In the genomic region with DNA sequence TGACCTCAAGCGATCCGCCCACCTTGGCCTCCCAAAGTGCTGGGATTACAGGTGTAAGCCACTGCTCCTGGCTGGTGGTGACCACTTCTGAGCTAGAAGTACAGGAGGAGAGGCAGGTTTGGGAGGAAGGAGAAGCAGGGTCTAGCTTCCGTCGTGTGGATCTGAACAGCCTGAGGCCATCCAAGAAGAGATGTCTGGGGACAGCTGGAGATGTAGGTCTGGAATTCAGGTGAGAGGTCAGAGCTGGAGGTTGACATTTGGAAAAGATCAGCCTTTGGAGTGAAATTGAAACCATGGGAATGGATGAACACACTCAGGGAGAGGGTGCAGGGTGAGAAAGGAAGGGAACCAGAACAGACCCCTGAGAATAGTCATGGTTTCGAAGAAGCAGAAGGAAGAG, we compare ENCODE assay signal across 30 cellular contexts. TPM values are rescaled to one million over a fixed set of nuclear protein-coding genes. Genes with fewer than 3 reads are reported as not detected.
"Had no signal": no experiment of that assay in that cellular context is flagged by ENCODE, and none has a peak within 500 bp of the region (broad histone marks: within the 10 kb centered on the region; RNA-seq: fewer than 3 reads in every experiment).

No MANE protein-coding gene starts in this region.

- H3K27me3 ChIP-seq: ascending aorta, breast epithelium, cardiac muscle cell, colonic mucosa had no signal

- H3K9me3 Mint-ChIP-seq: activated CD4-positive, alpha-beta memory T cell treated with anti-CD3 and anti-CD28 coated beads for 36 hours; activated CD4-positive, alpha-beta T cell treated with anti-CD3 and anti-CD28 coated beads, Interleukin-2, amount 10 ng/mL, durations not matched to agents 24 days and 14 days; activated naive CD4-positive, alpha-beta T cell treated with anti-CD3 and anti-CD28 coated beads for 36 hours; activated naive CD4-positive, alpha-beta T cell treated with anti-CD3 and anti-CD28 coated beads, Interleukin-2, amount 50 U/mL, for 24 hours; activated naive CD8-positive, alpha-beta T cell treated with anti-CD3 and anti-CD28 coated beads, Interleukin-2, amount 10 ng/mL, durations not matched to agents 7 days and 5 days; activated T-helper 1 cell treated with anti-CD3 and anti-CD28 coated beads, Interleukin-12 subunit alpha, Interleukin-12 subunit beta, Interleukin-2, Interleukin-4 antibody, amounts not matched to agents 30 ng/mL and 10 ng/mL and 1 ng/mL, durations not matched to agents 14 hours and 24 hours and 36 hours; activated T-helper 2 cell treated with anti-CD3 and anti-CD28 coated beads, Interferon-gamma antibody, Interleukin-2, Interleukin-4, amounts not matched to agents 10 μg/mL and 5 μg/mL and 100 μg/mL, durations not matched to agents 14 hours and 24 hours and 36 hours had no signal

- H3K27ac ChIP-seq: ascending aorta, breast epithelium, cardiac muscle cell, colonic mucosa, epithelial cell of prostate had no signal

- ATAC-seq: activated CD4-positive, alpha-beta T cell treated with anti-CD3 and anti-CD28 coated beads for 36 hours; activated CD8-positive, alpha-beta memory T cell treated with anti-CD3 and anti-CD28 coated beads, Interleukin-2, amount 10 ng/mL, durations not matched to agents 7 days and 5 days; activated CD8-positive, alpha-beta T cell treated with anti-CD3 and anti-CD28 coated beads, Interleukin-2, amount 10 ng/mL, durations not matched to agents 7 days and 5 days; T-helper 17 cell had no signal

- DNase-seq: activated CD4-positive, alpha-beta memory T cell treated with anti-CD3 and anti-CD28 coated beads for 36 hours; activated CD4-positive, alpha-beta T cell treated with anti-CD3 and anti-CD28 coated beads for 36 hours; activated CD4-positive, alpha-beta T cell treated with anti-CD3 and anti-CD28 coated beads, Interleukin-2, amount 10 ng/mL, durations not matched to agents 24 days and 14 days; activated CD4-positive, CD25-positive, alpha-beta regulatory T cell; activated CD4-positive, CD25-positive, alpha-beta regulatory T cell treated with anti-CD3 and anti-CD28 coated beads, Interleukin-2, amount 50 U/mL, for 72 hours; activated CD8-positive, alpha-beta memory T cell treated with anti-CD3 and anti-CD28 coated beads, Interleukin-2, amount 10 ng/mL, durations not matched to agents 7 days and 5 days; activated CD8-positive, alpha-beta memory T cell treated with anti-CD3 and anti-CD28 coated beads, Interleukin-2, amount 50 U/mL, for 4 hours; activated CD8-positive, alpha-beta T cell treated with anti-CD3 and anti-CD28 coated beads, Interleukin-2, amount 10 ng/mL, durations not matched to agents 7 days and 5 days; activated effector memory CD4-positive, alpha-beta T cell treated with anti-CD3 and anti-CD28 coated beads, Interleukin-2, amount 50 U/mL, for 16 hours; activated naive CD4-positive, alpha-beta T cell treated with anti-CD3 and anti-CD28 coated beads for 36 hours; activated naive CD8-positive, alpha-beta T cell treated with anti-CD3 and anti-CD28 coated beads, Interleukin-2, amount 10 ng/mL, durations not matched to agents 7 days and 5 days; activated T-cell treated with anti-CD3 and anti-CD28 coated beads, Interleukin-2, amount 50 U/mL, for 1 hour; activated T-cell treated with anti-CD3 and anti-CD28 coated beads, Interleukin-2, amount 50 U/mL, for 48 hours; central memory CD4-positive, alpha-beta T cell; cerebellar nuclear complex; colonic mucosa; effector CD8-positive, alpha-beta T cell; foreskin fibroblast; T-helper 1 cell; T-helper 17 cell had no signal

- H3K4me1 Mint-ChIP-seq: activated CD4-positive, alpha-beta T cell treated with anti-CD3 and anti-CD28 coated beads for 36 hours; activated CD4-positive, alpha-beta T cell treated with anti-CD3 and anti-CD28 coated beads, Interleukin-2, amount 10 ng/mL, durations not matched to agents 24 days and 14 days; activated CD8-positive, alpha-beta memory T cell treated with anti-CD3 and anti-CD28 coated beads, Interleukin-2, amount 10 ng/mL, durations not matched to agents 7 days and 5 days; activated naive CD4-positive, alpha-beta T cell treated with anti-CD3 and anti-CD28 coated beads, Interleukin-2, amount 50 U/mL, for 24 hours; activated naive CD8-positive, alpha-beta T cell treated with anti-CD3 and anti-CD28 coated beads, Interleukin-2, amount 10 ng/mL, durations not matched to agents 7 days and 5 days; T-helper 17 cell had no signal

- H3K9me3 ChIP-seq: ascending aorta, breast epithelium, colonic mucosa had no signal

- H3K36me3 Mint-ChIP-seq: activated CD4-positive, alpha-beta memory T cell treated with anti-CD3 and anti-CD28 coated beads for 36 hours; activated CD8-positive, alpha-beta memory T cell treated with anti-CD3 and anti-CD28 coated beads, Interleukin-2, amount 10 ng/mL, durations not matched to agents 7 days and 5 days; activated naive CD4-positive, alpha-beta T cell treated with anti-CD3 and anti-CD28 coated beads, Interleukin-2, amount 50 U/mL, for 24 hours; activated naive CD8-positive, alpha-beta T cell treated with anti-CD3 and anti-CD28 coated beads, Interleukin-2, amount 10 ng/mL, durations not matched to agents 7 days and 5 days; brain had no signal

- H3K4me1 ChIP-seq: colonic mucosa had no signal

- H3K4me3 Mint-ChIP-seq: activated CD4-positive, alpha-beta memory T cell treated with anti-CD3 and anti-CD28 coated beads for 36 hours; activated CD4-positive, alpha-beta T cell treated with anti-CD3 and anti-CD28 coated beads for 36 hours; activated CD4-positive, alpha-beta T cell treated with anti-CD3 and anti-CD28 coated beads, Interleukin-2, amount 10 ng/mL, durations not matched to agents 24 days and 14 days; activated CD8-positive, alpha-beta memory T cell treated with anti-CD3 and anti-CD28 coated beads, Interleukin-2, amount 10 ng/mL, durations not matched to agents 7 days and 5 days; activated CD8-positive, alpha-beta T cell treated with anti-CD3 and anti-CD28 coated beads, Interleukin-2, amount 10 ng/mL, durations not matched to agents 7 days and 5 days; activated naive CD4-positive, alpha-beta T cell treated with anti-CD3 and anti-CD28 coated beads for 36 hours; activated naive CD4-positive, alpha-beta T cell treated with anti-CD3 and anti-CD28 coated beads, Interleukin-2, amount 50 U/mL, for 24 hours; activated naive CD8-positive, alpha-beta T cell treated with anti-CD3 and anti-CD28 coated beads, Interleukin-2, amount 10 ng/mL, durations not matched to agents 7 days and 5 days; activated T-helper 1 cell treated with anti-CD3 and anti-CD28 coated beads, Interleukin-12 subunit alpha, Interleukin-12 subunit beta, Interleukin-2, Interleukin-4 antibody, amounts not matched to agents 30 ng/mL and 10 ng/mL and 1 ng/mL, durations not matched to agents 14 hours and 24 hours and 36 hours; brain; T-helper 17 cell had no signal

- H3K36me3 ChIP-seq: ascending aorta, breast epithelium, cardiac muscle cell, colonic mucosa had no signal

- H3K4me3 ChIP-seq: ascending aorta, breast epithelium, cardiac muscle cell, colonic mucosa had no signal

- H3K27me3 Mint-ChIP-seq: activated naive CD4-positive, alpha-beta T cell treated with anti-CD3 and anti-CD28 coated beads, Interleukin-2, amount 50 U/mL, for 24 hours had no signal

- H3K27ac Mint-ChIP-seq: activated CD4-positive, alpha-beta memory T cell treated with anti-CD3 and anti-CD28 coated beads for 36 hours; activated CD4-positive, alpha-beta T cell treated with anti-CD3 and anti-CD28 coated beads for 36 hours; activated CD4-positive, alpha-beta T cell treated with anti-CD3 and anti-CD28 coated beads, Interleukin-2, amount 10 ng/mL, durations not matched to agents 24 days and 14 days; activated CD8-positive, alpha-beta memory T cell treated with anti-CD3 and anti-CD28 coated beads, Interleukin-2, amount 10 ng/mL, durations not matched to agents 7 days and 5 days; activated CD8-positive, alpha-beta T cell treated with anti-CD3 and anti-CD28 coated beads, Interleukin-2, amount 10 ng/mL, durations not matched to agents 7 days and 5 days; activated naive CD4-positive, alpha-beta T cell treated with anti-CD3 and anti-CD28 coated beads for 36 hours; activated naive CD4-positive, alpha-beta T cell treated with anti-CD3 and anti-CD28 coated beads, Interleukin-2, amount 50 U/mL, for 24 hours; activated naive CD8-positive, alpha-beta T cell treated with anti-CD3 and anti-CD28 coated beads, Interleukin-2, amount 10 ng/mL, durations not matched to agents 7 days and 5 days; activated T-helper 1 cell treated with anti-CD3 and anti-CD28 coated beads, Interleukin-12 subunit alpha, Interleukin-12 subunit beta, Interleukin-2, Interleukin-4 antibody, amounts not matched to agents 30 ng/mL and 10 ng/mL and 1 ng/mL, durations not matched to agents 14 hours and 24 hours and 36 hours; activated T-helper 2 cell treated with anti-CD3 and anti-CD28 coated beads, Interferon-gamma antibody, Interleukin-2, Interleukin-4, amounts not matched to agents 10 μg/mL and 5 μg/mL and 100 μg/mL, durations not matched to agents 14 hours and 24 hours and 36 hours; brain; T-helper 17 cell had no signal

RNA-seq across cellular contexts. Expression of a gene that starts 33.2 kb away (rescaled TPM):
- total RNA-seq: activated CD4-positive, alpha-beta memory T cell treated with anti-CD3 and anti-CD28 coated beads for 36 hours; activated CD4-positive, alpha-beta T cell treated with anti-CD3 and anti-CD28 coated beads for 36 hours; activated CD4-positive, alpha-beta T cell treated with anti-CD3 and anti-CD28 coated beads, Interleukin-2, amount 10 ng/mL, durations not matched to agents 24 days and 14 days; activated CD8-positive, alpha-beta memory T cell treated with anti-CD3 and anti-CD28 coated beads for 36 hours; activated CD8-positive, alpha-beta T cell treated with anti-CD3 and anti-CD28 coated beads, Interleukin-2, amount 10 ng/mL, durations not matched to agents 7 days and 5 days; activated naive CD4-positive, alpha-beta T cell treated with anti-CD3 and anti-CD28 coated beads for 36 hours; activated naive CD8-positive, alpha-beta T cell treated with anti-CD3 and anti-CD28 coated beads, Interleukin-2, amount 10 ng/mL, durations not matched to agents 7 days and 5 days; activated T-helper 2 cell treated with anti-CD3 and anti-CD28 coated beads, Interferon-gamma antibody, Interleukin-2, Interleukin-4, amounts not matched to agents 10 μg/mL and 5 μg/mL and 100 μg/mL, durations not matched to agents 14 hours and 24 hours and 36 hours; cardiac muscle cell; endothelial cell of umbilical vein had no signal
- polyA plus RNA-seq: endothelial cell of umbilical vein had no signal
